1 cellular context compared by ENCODE assay signal in the genomic region with DNA sequence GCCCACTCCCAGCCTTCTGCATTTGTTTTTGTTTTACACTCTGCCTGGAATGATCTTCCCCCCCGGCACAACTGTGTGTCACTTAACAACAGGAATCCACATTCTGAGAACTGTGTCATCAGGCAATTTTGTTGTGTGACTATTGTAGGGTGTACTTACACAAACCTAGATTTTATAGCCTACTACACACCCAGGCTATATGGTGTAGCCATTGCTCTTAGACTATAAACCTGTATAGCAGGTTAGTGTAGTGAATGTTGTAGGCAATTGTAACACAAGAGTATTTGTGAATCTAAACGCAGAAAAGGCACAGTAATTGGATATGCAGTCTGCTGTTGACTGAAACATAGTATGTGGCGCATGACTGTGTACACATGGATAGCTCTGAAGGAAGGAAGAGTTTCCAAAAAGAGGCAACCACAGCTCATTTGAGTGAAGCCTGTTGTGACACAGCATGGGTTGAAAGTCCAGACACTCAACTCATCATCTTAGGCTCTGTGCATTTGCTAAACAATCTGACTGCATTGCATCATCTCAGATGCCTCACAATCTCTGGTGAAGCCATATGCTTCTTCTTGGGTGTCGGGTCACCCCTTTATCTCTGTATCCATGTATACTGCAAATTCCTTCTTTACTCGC.
TF ChIP-seq lines count a peak whose summit lies in the region.

No MANE protein-coding gene starts in this region.

TF ChIP-seq in liver, 16 proteins besides CTCF, POLR2A, EP300 and RAD21 (continued from another document):
- TF ChIP-seq RXRA (IDR thresholded peaks at IDR 0.05) (peak; percentile 63 to 65), MAX (IDR thresholded peaks at IDR 0.05) (peak; percentile 28)
